Comparison of ENCODE assay signal across 26 cellular contexts in the genomic region with DNA sequence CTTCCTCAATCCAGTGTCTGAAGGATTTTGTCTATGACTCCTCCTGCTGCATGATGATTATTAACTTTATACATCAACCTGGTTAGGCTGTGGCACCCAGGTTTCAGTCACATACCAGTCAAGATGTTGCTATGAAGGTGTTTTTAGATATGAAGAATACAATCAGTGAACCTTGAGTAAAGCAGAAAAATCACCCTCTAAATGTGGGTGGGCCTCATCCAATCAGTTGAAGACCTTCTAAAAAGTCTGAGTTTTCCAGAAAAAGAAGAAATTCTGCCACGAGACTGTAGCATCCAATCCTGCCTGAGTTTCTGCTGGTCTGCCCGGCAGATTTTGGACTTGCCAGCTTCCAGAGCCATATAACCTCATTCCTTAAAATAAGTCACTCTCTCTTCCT.
A peak's percentile ranks its signal among the peaks of the same experiment; 100 is the strongest.
DNase-seq lines count a peak whose midpoint lies in the region; ATAC-seq, FAIRE-seq and TF ChIP-seq lines count a peak whose summit lies in the region.
"Had no signal": no experiment of that assay in that cellular context is flagged by ENCODE, and none has a peak within 500 bp of the region (broad histone marks: within the 10 kb centered on the region; RNA-seq: fewer than 3 reads in every experiment).

No MANE protein-coding gene starts in this region.

- TF ChIP-seq POLR2A in GM12891 (IDR thresholded peaks at IDR 0.05; ENCODE audit: low read depth, low read length) = no peak

- no peak for FAIRE-seq in GM12891 (lab: Jason Lieb, UNC)
- FAIRE-seq: H1 had no signal

- ATAC-seq in GM18909 (IDR thresholded peaks at IDR 0.05; ENCODE audit: poor library complexity, unreplicated experiment) = peak; percentile 31
- ATAC-seq in GM21717 (IDR thresholded peaks at IDR 0.05; ENCODE audit: unreplicated experiment) = peak; percentile 26
- peak; percentile 30 for ATAC-seq in HG03442 (IDR thresholded peaks at IDR 0.05; ENCODE audit: unreplicated experiment)
- ATAC-seq in GM18498 (IDR thresholded peaks at IDR 0.05; ENCODE audit: unreplicated experiment) = no peak
- no peak for ATAC-seq in HG02763 (IDR thresholded peaks at IDR 0.05; ENCODE audit: unreplicated experiment)
- ATAC-seq: A549 had no signal

- DNase-seq in kidney tubule cell (ENCODE audit: low spot score) = peak; percentile 17
- DNase-seq in GM12891 (ENCODE audit: insufficient read length, low spot score) = no peak
- DNase-seq: Calu3; CD8-positive, alpha-beta memory T cell; DMS153; DND-41; Karpas-422; NCI-H1092; NCI-H1436; NCI-H187; NCI-H2081 treated with DMSO at 0.1 percent for 48 hours; NCI-H2171; NCI-H226; NCI-H510A; NCI-H69; OCI-M1; Peyer's patch; SHP77 treated with DMSO at 0.1 percent for 48 hours; T-helper 1 cell had no signal

TF ChIP-seq in GM12891, 5 proteins besides CTCF, POLR2A, EP300 and RAD21:
- TF ChIP-seq SPI1 (IDR thresholded peaks at IDR 0.05; ENCODE audit: low read depth, low read length) (no peak), TAF1 (IDR thresholded peaks at IDR 0.05; ENCODE audit: low read depth, low read length) (no peak), POLR2AphosphoS5 (IDR thresholded peaks at IDR 0.05; ENCODE audit: low read depth, low read length) (no peak), POU2F2 (IDR thresholded peaks at IDR 0.05; ENCODE audit: low read depth, low read length) (no peak), PAX5 (IDR thresholded peaks at IDR 0.05; ENCODE audit: insufficient read depth, low read length, severe bottlenecking) (no peak)

Comparison
In these comparisons a context has a peak if more than half of its experiments do, and no peak if none do; other contexts are left out.
1. ATAC-seq: peak in GM18909 (single experiment), GM21717 (single experiment) and HG03442 (single experiment); none in GM18498 (single experiment) and HG02763 (single experiment).